In genomic region chr1:169866577-169866976, GRCh38 we compare ENCODE assay signal across 25 cellular contexts. TPM values are rescaled to one million over a fixed set of nuclear protein-coding genes. Genes with fewer than 3 reads are reported as not detected.
DNase-seq lines count a peak whose midpoint lies in the region; ATAC-seq and TF ChIP-seq lines count a peak whose summit lies in the region.
"Had no signal": no experiment of that assay in that cellular context is flagged by ENCODE, and none has a peak within 500 bp of the region (broad histone marks: within the 10 kb centered on the region; RNA-seq: fewer than 3 reads in every experiment).

No MANE protein-coding gene starts in this region.

- peaks cover 17% of the 10 kb centered on the region for H3K4me1 ChIP-seq in RWPE2 (ENCODE audit: insufficient read depth, poor library complexity, severe bottlenecking)
- H3K4me1 ChIP-seq in SJCRH30: no peaks in the 10 kb centered on the region

- no peaks in the 10 kb centered on the region for H3K27me3 Mint-ChIP-seq in activated T-cell treated with anti-CD3 and anti-CD28 coated beads, Interleukin-2, amount 50 U/mL, for 24 hours
- no peaks in the 10 kb centered on the region for H3K27me3 Mint-ChIP-seq in activated T-cell treated with anti-CD3 and anti-CD28 coated beads, Interleukin-2, amount 50 U/mL, for 4 hours (ENCODE audit: low read depth)
- H3K27me3 Mint-ChIP-seq in activated T-helper 17 cell treated with anti-CD3 and anti-CD28 coated beads, Interleukin-2, amount 50 U/mL, for 72 hours: no peaks in the 10 kb centered on the region

- peak overlapping the region; percentile 74 for H3K27ac ChIP-seq in RWPE2 (ENCODE audit: poor library complexity, severe bottlenecking)
- H3K27ac ChIP-seq in SJCRH30: no peak overlapping the region
- H3K27ac ChIP-seq: 22Rv1, PC-9 had no signal

- peaks cover 95% of the 10 kb centered on the region for H3K36me3 Mint-ChIP-seq in activated T-cell treated with anti-CD3 and anti-CD28 coated beads, Interleukin-2, amount 50 U/mL, for 24 hours (ENCODE audit: low read depth)
- peaks cover 76% of the 10 kb centered on the region for H3K36me3 Mint-ChIP-seq in activated T-cell treated with anti-CD3 and anti-CD28 coated beads, Interleukin-2, amount 50 U/mL, for 4 hours (ENCODE audit: insufficient read depth)
- H3K36me3 Mint-ChIP-seq in activated T-helper 17 cell treated with anti-CD3 and anti-CD28 coated beads, Interleukin-2, amount 50 U/mL, for 72 hours (ENCODE audit: low read depth): peaks cover 99% of the 10 kb centered on the region

- no peaks in the 10 kb centered on the region for H3K27me3 ChIP-seq in RWPE2 (ENCODE audit: insufficient read depth, poor library complexity, severe bottlenecking)
- H3K27me3 ChIP-seq in SJCRH30: no peaks in the 10 kb centered on the region
- H3K27me3 ChIP-seq: BE2C had no signal

- H3K9me3 Mint-ChIP-seq in activated T-cell treated with anti-CD3 and anti-CD28 coated beads, Interleukin-2, amount 50 U/mL, for 24 hours: no peaks in the 10 kb centered on the region
- no peaks in the 10 kb centered on the region for H3K9me3 Mint-ChIP-seq in activated T-cell treated with anti-CD3 and anti-CD28 coated beads, Interleukin-2, amount 50 U/mL, for 4 hours
- H3K9me3 Mint-ChIP-seq in activated T-helper 17 cell treated with anti-CD3 and anti-CD28 coated beads, Interleukin-2, amount 50 U/mL, for 72 hours: no peaks in the 10 kb centered on the region
- H3K9me3 Mint-ChIP-seq: CD14-positive monocyte had no signal

- no peak for ATAC-seq in activated T-cell treated with anti-CD3 and anti-CD28 coated beads, Interleukin-2, amount 50 U/mL, for 4 hours
- ATAC-seq in RWPE2 (ENCODE audit: low read depth): peak; percentile 55
- ATAC-seq in activated T-helper 17 cell treated with anti-CD3 and anti-CD28 coated beads, Interleukin-2, amount 50 U/mL, for 72 hours (replicated peaks): no peak
- ATAC-seq: HCT116, HepG2, K562 had no signal

- H3K4me3 ChIP-seq in RWPE2 (ENCODE audit: severe bottlenecking) (no peak overlapping the region), SJCRH30 (no peak overlapping the region)
- H3K4me3 ChIP-seq: K562, PC-9 had no signal

- DNase-seq in activated T-cell treated with anti-CD3 and anti-CD28 coated beads, Interleukin-2, amount 50 U/mL, for 24 hours: no peak
- no peak for DNase-seq in activated T-cell treated with anti-CD3 and anti-CD28 coated beads, Interleukin-2, amount 50 U/mL, for 4 hours
- DNase-seq in RWPE2 (ENCODE audit: low spot score): no peak
- DNase-seq in epidermal melanocyte (ENCODE audit: insufficient read length, low spot score): no peak
- no peak for DNase-seq in NCI-H1417 (lab: John Stamatoyannopoulos, UW)
- DNase-seq in SJCRH30: no peak
- DNase-seq: ACHN; BE2C; DMS153; DND-41; Kasumi-1; NCI-H1105; NCI-H2029; NCI-H446; NCI-H526; NCI-H82; NK-92 treated with Interleukin-12 subunit alpha and Interleukin-12 subunit beta, amount 100 ng/mL, for 24 hours; PC-9; Right ventricle myocardium superior had no signal

- H3K9me3 ChIP-seq in RWPE2 (ENCODE audit: severe bottlenecking): no peaks in the 10 kb centered on the region
- no peaks in the 10 kb centered on the region for H3K9me3 ChIP-seq in SJCRH30 (replicated peaks)
- H3K9me3 ChIP-seq: BE2C had no signal

- peaks cover 4% of the 10 kb centered on the region for H3K4me1 Mint-ChIP-seq in activated T-cell treated with anti-CD3 and anti-CD28 coated beads, Interleukin-2, amount 50 U/mL, for 24 hours (ENCODE audit: low read depth)
- H3K4me1 Mint-ChIP-seq in activated T-cell treated with anti-CD3 and anti-CD28 coated beads, Interleukin-2, amount 50 U/mL, for 4 hours (ENCODE audit: low read depth): no peaks in the 10 kb centered on the region
- H3K4me1 Mint-ChIP-seq in activated T-helper 17 cell treated with anti-CD3 and anti-CD28 coated beads, Interleukin-2, amount 50 U/mL, for 72 hours: no peaks in the 10 kb centered on the region
- H3K4me1 Mint-ChIP-seq: CD14-positive monocyte had no signal

- TF ChIP-seq CTCF in RWPE2 (IDR thresholded peaks at IDR 0.05; ENCODE audit: poor library complexity, severe bottlenecking): no peak

- no peak overlapping the region for H3K4me3 Mint-ChIP-seq in activated T-cell treated with anti-CD3 and anti-CD28 coated beads, Interleukin-2, amount 50 U/mL, for 24 hours
- H3K4me3 Mint-ChIP-seq in activated T-cell treated with anti-CD3 and anti-CD28 coated beads, Interleukin-2, amount 50 U/mL, for 4 hours: no peak overlapping the region
- H3K4me3 Mint-ChIP-seq in activated T-helper 17 cell treated with anti-CD3 and anti-CD28 coated beads, Interleukin-2, amount 50 U/mL, for 72 hours: no peak overlapping the region
- H3K4me3 Mint-ChIP-seq: CD14-positive monocyte had no signal

- H3K36me3 ChIP-seq in RWPE2 (ENCODE audit: low read depth): peaks cover 95% of the 10 kb centered on the region
- peaks cover 17% of the 10 kb centered on the region for H3K36me3 ChIP-seq in SJCRH30

- H3K27ac Mint-ChIP-seq in activated T-cell treated with anti-CD3 and anti-CD28 coated beads, Interleukin-2, amount 50 U/mL, for 24 hours: peak overlapping the region; percentile 65
- H3K27ac Mint-ChIP-seq in activated T-helper 17 cell treated with anti-CD3 and anti-CD28 coated beads, Interleukin-2, amount 50 U/mL, for 72 hours: peak overlapping the region; percentile 21
- H3K27ac Mint-ChIP-seq: CD14-positive monocyte had no signal

RNA-seq across cellular contexts. Expression of gene SCYL3, which starts 27.1 kb away (rescaled TPM):
- 1 to 10 TPM; 7.6 to 7.8 (median 7.7) TPM for total RNA-seq in activated T-cell treated with anti-CD3 and anti-CD28 coated beads, Interleukin-2, amount 50 U/mL, for 4 hours
- total RNA-seq in activated T-helper 17 cell treated with anti-CD3 and anti-CD28 coated beads, Interleukin-2, amount 50 U/mL, for 72 hours: 10 to 100 TPM; 15.0 to 16.4 TPM
- total RNA-seq in SJCRH30 (2014; rRNA removed; shearing (Covaris generic)): 3.7 and 4.6 TPM in 2 replicates
